In genomic region chr1:153790996-153791855, GRCh38 we compare ENCODE assay signal across 8 cellular contexts. TPM values are rescaled to one million over a fixed set of nuclear protein-coding genes. Genes with fewer than 3 reads are reported as not detected.
DNase-seq lines count a peak whose midpoint lies in the region; ATAC-seq, FAIRE-seq and TF ChIP-seq lines count a peak whose summit lies in the region.

No MANE protein-coding gene starts in this region.

- WGBS in suprapubic skin = 61% methylated on average over 11 of the region's 11 CpGs

- no peak for TF ChIP-seq POLR2A in suprapubic skin (IDR thresholded peaks at IDR 0.05)

- H3K27me3 ChIP-seq in HL-60 (ENCODE audit: insufficient read depth, poor library complexity, severe bottlenecking) (no peaks in the 10 kb centered on the region), suprapubic skin (no peaks in the 10 kb centered on the region)

- peak; percentile 85 for ATAC-seq in GM21381 (IDR thresholded peaks at IDR 0.05; ENCODE audit: unreplicated experiment)

- peaks cover 31% of the 10 kb centered on the region for H3K4me1 Mint-ChIP-seq in activated naive CD8-positive, alpha-beta T cell treated with anti-CD3 and anti-CD28 coated beads for 36 hours

- TF ChIP-seq CTCF in HL-60 (IDR thresholded peaks at IDR 0.05; ENCODE audit: insufficient read depth, low read length) (no peak), kidney (IDR thresholded peaks at IDR 0.05; ENCODE audit: borderline replicate concordance, extremely low read depth, insufficient read depth) (no peak), suprapubic skin (IDR thresholded peaks at IDR 0.05) (no peak)

- H3K36me3 Mint-ChIP-seq in activated naive CD8-positive, alpha-beta T cell treated with anti-CD3 and anti-CD28 coated beads for 36 hours = peaks cover 2% of the 10 kb centered on the region

- H3K4me3 ChIP-seq in HL-60 (replicated peaks; ENCODE audit: insufficient read depth, low read length) = peak overlapping the region; percentile 22
- H3K4me3 ChIP-seq in kidney (ENCODE audit: low read length in 2 of 2) = peak overlapping the region; percentile 47 to 48
- peak overlapping the region; percentile 25 for H3K4me3 ChIP-seq in suprapubic skin

- H3K4me1 ChIP-seq in kidney (ENCODE audit: control insufficient read depth in 1 of 2, insufficient read depth in 1 of 2, low read depth in 1 of 2, low read length in 2 of 2) = peaks cover 7 to 9% of the 10 kb centered on the region in 2 donors
- peaks cover 22% of the 10 kb centered on the region for H3K4me1 ChIP-seq in suprapubic skin

- TF ChIP-seq EP300 in suprapubic skin (IDR thresholded peaks at IDR 0.05) = no peak

- peaks cover 8% of the 10 kb centered on the region for H3K27me3 Mint-ChIP-seq in activated naive CD8-positive, alpha-beta T cell treated with anti-CD3 and anti-CD28 coated beads for 36 hours

- H3K4me3 Mint-ChIP-seq in activated naive CD8-positive, alpha-beta T cell treated with anti-CD3 and anti-CD28 coated beads for 36 hours = peak overlapping the region; percentile 20

- H3K36me3 ChIP-seq in kidney (ENCODE audit: control insufficient read depth in 1 of 2, insufficient read depth in 2 of 2, low read length in 2 of 2) (no peaks in the 10 kb centered on the region), suprapubic skin (no peaks in the 10 kb centered on the region)

- no peaks in the 10 kb centered on the region for H3K9me3 Mint-ChIP-seq in activated naive CD8-positive, alpha-beta T cell treated with anti-CD3 and anti-CD28 coated beads for 36 hours

- FAIRE-seq in kidney (lab: Jason Lieb, UNC) = no peak

- peak overlapping the region; percentile 87 for H3K27ac Mint-ChIP-seq in activated naive CD8-positive, alpha-beta T cell treated with anti-CD3 and anti-CD28 coated beads for 36 hours

- H3K9me3 ChIP-seq in kidney (ENCODE audit: control insufficient read depth in 1 of 2, low read length in 2 of 2) (no peaks in the 10 kb centered on the region), suprapubic skin (no peaks in the 10 kb centered on the region)

- DNase-seq in GM04503 (ENCODE audit: low read depth) = peak; percentile 90
- peak; percentile 85 to 92 for DNase-seq in HL-60 (ENCODE audit: low read depth in 1 of 2, low spot score in 1 of 2)
- DNase-seq in activated naive CD8-positive, alpha-beta T cell treated with anti-CD3 and anti-CD28 coated beads for 36 hours = no peak
- DNase-seq in kidney = peak; percentile 55
- DNase-seq in suprapubic skin (ENCODE audit: low spot score in 2 of 2) = peak in 1 of 2 donors; percentile 62
- DNase-seq in effector CD4-positive, alpha-beta T cell = no peak
- no peak for DNase-seq in stimulated activated CD4-positive, alpha-beta T cell treated with anti-CD3 and anti-CD28 coated beads, Interleukin-2, amount 100 ng/mL, for 48 hours

- intact Hi-C loops in kidney (cut with DNase I) = loop anchor here (10.0 kb wide), 1 partner anchor 194 kb away; the partner anchor contains the start of gene RAB13

- no peak overlapping the region for H3K9ac ChIP-seq in kidney (ENCODE audit: low read length in 2 of 2)

- H3K27ac ChIP-seq in HL-60 (replicated peaks) (peak overlapping the region; percentile 85), kidney (ENCODE audit: low read depth in 2 of 2, low read length in 2 of 2) (peak overlapping the region; percentile 80 to 82), suprapubic skin (peak overlapping the region; percentile 77)

RNA-seq across cellular contexts. Expression of gene SLC27A3, which starts 16.0 kb away (rescaled TPM):
- total RNA-seq in activated naive CD8-positive, alpha-beta T cell treated with anti-CD3 and anti-CD28 coated beads for 36 hours = 1 to 10 TPM; 6.4 to 6.9 TPM
- total RNA-seq in kidney (54.0 TPM), suprapubic skin (10 to 100 TPM; 18.3 to 72.3 (median 39.6) TPM)
- polyA plus RNA-seq in kidney (ENCODE audit: insufficient read depth, low read depth, low replicate concordance) = 36.9 TPM

Comparison
In these comparisons a context has a peak if more than half of its experiments do, and no peak if none do; other contexts are left out.
1. DNase-seq: peak in GM04503 (single experiment), HL-60 (2 of 2) and kidney (single experiment); none in activated naive CD8-positive, alpha-beta T cell treated with anti-CD3 and anti-CD28 coated beads for 36 hours (single experiment), effector CD4-positive, alpha-beta T cell (single experiment) and stimulated activated CD4-positive, alpha-beta T cell treated with anti-CD3 and anti-CD28 coated beads, Interleukin-2, amount 100 ng/mL, for 48 hours (0 of 2).
2. Peak in every context shown above with its lines, with median percentiles within 50 percentile points of each other: H3K27ac ChIP-seq and H3K4me3 ChIP-seq.